30 cellular contexts compared by ENCODE assay signal in genomic region chr4:156303708-156304107, GRCh38.
DNase-seq lines count a peak whose midpoint lies in the region; ATAC-seq, FAIRE-seq and TF ChIP-seq lines count a peak whose summit lies in the region.
"Had no signal": no experiment of that assay in that cellular context is flagged by ENCODE, and none has a peak within 500 bp of the region (broad histone marks: within the 10 kb centered on the region; RNA-seq: fewer than 3 reads in every experiment).

No MANE protein-coding gene starts in this region.

- intact Hi-C loops in heart left ventricle (cut with DNase I): no loop called here

- no peaks in the 10 kb centered on the region for H3K9me3 ChIP-seq in heart left ventricle
- H3K9me3 ChIP-seq: MG63, psoas muscle, sigmoid colon, SJSA1, thoracic aorta had no signal

- H3K36me3 ChIP-seq in heart left ventricle: no peaks in the 10 kb centered on the region
- H3K36me3 ChIP-seq: MG63, sigmoid colon, SJSA1, thoracic aorta had no signal

- H3K27ac ChIP-seq in heart left ventricle: no peak overlapping the region
- H3K27ac ChIP-seq: epithelial cell of prostate, psoas muscle, sigmoid colon, SJSA1, thoracic aorta had no signal

- no peaks in the 10 kb centered on the region for H3K27me3 ChIP-seq in heart left ventricle
- H3K27me3 ChIP-seq: MG63, sigmoid colon, SJSA1 had no signal

- DNase-seq in COLO668 (lab: John Stamatoyannopoulos, UW; ENCODE audit: unreplicated experiment) (peak; percentile 6), NCI-H1105 (lab: John Stamatoyannopoulos, UW) (peak; percentile 7), NCI-H2107 (lab: John Stamatoyannopoulos, UW) (peak; percentile 13), NCI-H774 (lab: John Stamatoyannopoulos, UW) (peak; percentile 13), heart left ventricle (no peak), DMS114 treated with DMSO at 0.1 percent for 48 hours (lab: John Stamatoyannopoulos, UW; ENCODE audit: unreplicated experiment) (no peak), GM12892 (ENCODE audit: insufficient read length) (no peak)
- DNase-seq: activated CD4-positive, alpha-beta memory T cell treated with anti-CD3 and anti-CD28 coated beads, Interleukin-2, amount 10 ng/mL, durations not matched to agents 7 days and 5 days; activated CD8-positive, alpha-beta memory T cell treated with anti-CD3 and anti-CD28 coated beads, Interleukin-2, amount 50 U/mL, for 48 hours; amygdala; CD4-positive, CD25-positive, alpha-beta regulatory T cell; effector CD4-positive, alpha-beta T cell; GF-D8; glutamatergic neuron; islet precursor cell; KG1; left ventricle myocardium superior; MG63; NCI-H526 treated with DMSO at 0.1 percent for 48 hours; psoas muscle; RPMI8226; sigmoid colon; stimulated activated naive CD4-positive, alpha-beta T cell treated with Interleukin-2 at 50 U/mL for 16 hours had no signal

- WGBS in heart left ventricle, 4 donors: 68 to 71% (median 71%) methylated on average over 2 of the region's 2 CpGs

- TF ChIP-seq POLR2A in heart left ventricle (IDR thresholded peaks at IDR 0.05) (no peak), GM12892 (IDR thresholded peaks at IDR 0.05; ENCODE audit: low read depth, low read length) (no peak)

- ATAC-seq in heart left ventricle (no peak), HG02623 (IDR thresholded peaks at IDR 0.05; ENCODE audit: unreplicated experiment) (no peak)
- ATAC-seq: activated CD4-positive, CD25-positive, alpha-beta regulatory T cell treated with anti-CD3 and anti-CD28 coated beads, Interleukin-2, amount 50 U/mL, for 24 hours; HCT116; left ventricle myocardium superior; psoas muscle had no signal

- TF ChIP-seq CTCF in heart left ventricle (IDR thresholded peaks at IDR 0.05): no peak

- no peak overlapping the region for H3K4me3 ChIP-seq in heart left ventricle
- H3K4me3 ChIP-seq: MG63, psoas muscle, sigmoid colon, SJSA1, thoracic aorta had no signal

- FAIRE-seq in GM12892 (lab: Jason Lieb, UNC): no peak
- FAIRE-seq: urothelium cell line had no signal

- peaks cover 0 to 3% (median 0%) of the 10 kb centered on the region in 12 donors for H3K4me1 ChIP-seq in heart left ventricle
- H3K4me1 ChIP-seq: psoas muscle, SJSA1 had no signal

Comparison
In these comparisons a context has a peak if more than half of its experiments do, and no peak if none do; other contexts are left out.
1. DNase-seq: peak in COLO668 (single experiment), NCI-H1105 (single experiment), NCI-H2107 (single experiment) and NCI-H774 (single experiment); none in heart left ventricle (0 of 5), DMS114 treated with DMSO at 0.1 percent for 48 hours (single experiment) and GM12892 (single experiment).